ENCODE assay signal across 38 cellular contexts in genomic region chr2:126817172-126817571, GRCh38.
"Had no signal": no experiment of that assay in that cellular context is flagged by ENCODE, and none has a peak within 500 bp of the region (broad histone marks: within the 10 kb centered on the region; RNA-seq: fewer than 3 reads in every experiment).

No MANE protein-coding gene starts in this region.

- H3K4me3 ChIP-seq: adrenal gland, ascending aorta, body of pancreas, breast epithelium, cardiac muscle cell had no signal

- H3K36me3 Mint-ChIP-seq: activated naive CD4-positive, alpha-beta T cell treated with anti-CD3 and anti-CD28 coated beads, Interleukin-2, amount 10 ng/mL, durations not matched to agents 7 days and 5 days; activated naive CD4-positive, alpha-beta T cell treated with anti-CD3 and anti-CD28 coated beads, Interleukin-2, amount 50 U/mL, for 24 hours; activated naive CD4-positive, alpha-beta T cell treated with anti-CD3 and anti-CD28 coated beads, Interleukin-2, amount 50 U/mL, for 72 hours; activated naive CD8-positive, alpha-beta T cell; activated naive CD8-positive, alpha-beta T cell treated with anti-CD3 and anti-CD28 coated beads for 36 hours; activated naive CD8-positive, alpha-beta T cell treated with anti-CD3 and anti-CD28 coated beads, Interleukin-2, amount 10 ng/mL, durations not matched to agents 7 days and 5 days; brain had no signal

- H3K4me3 Mint-ChIP-seq: activated naive CD4-positive, alpha-beta T cell treated with anti-CD3 and anti-CD28 coated beads for 36 hours; activated naive CD4-positive, alpha-beta T cell treated with anti-CD3 and anti-CD28 coated beads, Interleukin-2, amount 10 ng/mL, durations not matched to agents 7 days and 5 days; activated naive CD4-positive, alpha-beta T cell treated with anti-CD3 and anti-CD28 coated beads, Interleukin-2, amount 50 U/mL, for 24 hours; activated naive CD8-positive, alpha-beta T cell; activated naive CD8-positive, alpha-beta T cell treated with anti-CD3 and anti-CD28 coated beads for 36 hours; activated naive CD8-positive, alpha-beta T cell treated with anti-CD3 and anti-CD28 coated beads, Interleukin-2, amount 10 ng/mL, durations not matched to agents 7 days and 5 days; activated naive CD8-positive, alpha-beta T cell treated with anti-CD3 and anti-CD28 coated beads, Interleukin-2, amount 50 U/mL, for 24 hours; activated T-cell treated with anti-CD3 and anti-CD28 coated beads, Interleukin-2, amount 50 U/mL, for 24 hours; activated T-cell treated with anti-CD3 and anti-CD28 coated beads, Interleukin-2, amount 50 U/mL, for 4 hours; activated T-cell treated with anti-CD3 and anti-CD28 coated beads, Interleukin-2, amount 50 U/mL, for 72 hours; activated T-helper 1 cell treated with anti-CD3 and anti-CD28 coated beads, Interleukin-12 subunit alpha, Interleukin-12 subunit beta, Interleukin-2, Interleukin-4 antibody, amounts not matched to agents 30 ng/mL and 10 ng/mL and 1 ng/mL, durations not matched to agents 14 hours and 24 hours and 36 hours; activated T-helper 17 cell treated with anti-CD3 and anti-CD28 coated beads, Interleukin-2, amount 50 U/mL, for 72 hours; brain; central memory CD8-positive, alpha-beta T cell had no signal

- H3K36me3 ChIP-seq: adrenal gland, ascending aorta, brain microvascular endothelial cell, breast epithelium, cardiac muscle cell had no signal

- H3K27me3 ChIP-seq: adrenal gland, ascending aorta, body of pancreas, brain microvascular endothelial cell, breast epithelium, cardiac muscle cell had no signal

- H3K9me3 ChIP-seq: adrenal gland, ascending aorta, body of pancreas had no signal

- H3K27ac ChIP-seq: adrenal gland, ascending aorta, body of pancreas, brain microvascular endothelial cell, breast epithelium, cardiac muscle cell had no signal

- H3K27ac Mint-ChIP-seq: activated naive CD4-positive, alpha-beta T cell treated with anti-CD3 and anti-CD28 coated beads for 36 hours; activated naive CD4-positive, alpha-beta T cell treated with anti-CD3 and anti-CD28 coated beads, Interleukin-2, amount 10 ng/mL, durations not matched to agents 7 days and 5 days; activated naive CD4-positive, alpha-beta T cell treated with anti-CD3 and anti-CD28 coated beads, Interleukin-2, amount 50 U/mL, for 24 hours; activated naive CD4-positive, alpha-beta T cell treated with anti-CD3 and anti-CD28 coated beads, Interleukin-2, amount 50 U/mL, for 72 hours; activated naive CD8-positive, alpha-beta T cell; activated naive CD8-positive, alpha-beta T cell treated with anti-CD3 and anti-CD28 coated beads for 36 hours; activated naive CD8-positive, alpha-beta T cell treated with anti-CD3 and anti-CD28 coated beads, Interleukin-2, amount 10 ng/mL, durations not matched to agents 7 days and 5 days; activated naive CD8-positive, alpha-beta T cell treated with anti-CD3 and anti-CD28 coated beads, Interleukin-2, amount 50 U/mL, for 24 hours; activated T-cell treated with anti-CD3 and anti-CD28 coated beads, Interleukin-2, amount 50 U/mL, for 24 hours; activated T-cell treated with anti-CD3 and anti-CD28 coated beads, Interleukin-2, amount 50 U/mL, for 72 hours; activated T-helper 1 cell treated with anti-CD3 and anti-CD28 coated beads, Interleukin-12 subunit alpha, Interleukin-12 subunit beta, Interleukin-2, Interleukin-4 antibody, amounts not matched to agents 30 ng/mL and 10 ng/mL and 1 ng/mL, durations not matched to agents 14 hours and 24 hours and 36 hours; activated T-helper 17 cell treated with anti-CD3 and anti-CD28 coated beads, Interleukin-2, amount 50 U/mL, for 72 hours; activated T-helper 2 cell treated with anti-CD3 and anti-CD28 coated beads, Interferon-gamma antibody, Interleukin-2, Interleukin-4, amounts not matched to agents 10 μg/mL and 5 μg/mL and 100 μg/mL, durations not matched to agents 14 hours and 24 hours and 36 hours; brain had no signal

- DNase-seq: activated effector memory CD4-positive, alpha-beta T cell treated with anti-CD3 and anti-CD28 coated beads, Interleukin-2, amount 50 U/mL, for 16 hours; activated effector memory CD4-positive, alpha-beta T cell treated with Interleukin-2 at 50 U/mL for 16 hours; activated gamma-delta T cell; activated gamma-delta T cell treated with Interleukin-2 at 50 U/mL for 16 hours; activated naive CD4-positive, alpha-beta T cell; activated naive CD4-positive, alpha-beta T cell treated with anti-CD3 and anti-CD28 coated beads for 36 hours; activated naive CD4-positive, alpha-beta T cell treated with anti-CD3 and anti-CD28 coated beads, Interleukin-2, amount 10 ng/mL, durations not matched to agents 7 days and 5 days; activated naive CD4-positive, alpha-beta T cell treated with anti-CD3 and anti-CD28 coated beads, Interleukin-2, amount 50 U/mL, for 16 hours; activated naive CD4-positive, alpha-beta T cell treated with Interleukin-2 at 50 U/mL for 16 hours; activated naive CD8-positive, alpha-beta T cell treated with anti-CD3 and anti-CD28 coated beads for 36 hours; activated naive CD8-positive, alpha-beta T cell treated with anti-CD3 and anti-CD28 coated beads, Interleukin-2, amount 10 ng/mL, durations not matched to agents 7 days and 5 days; activated naive CD8-positive, alpha-beta T cell treated with anti-CD3 and anti-CD28 coated beads, Interleukin-2, amount 50 U/mL, for 24 hours; activated T-cell treated with anti-CD3 and anti-CD28 coated beads, Interleukin-2, amount 50 U/mL, for 1 hour; activated T-cell treated with anti-CD3 and anti-CD28 coated beads, Interleukin-2, amount 50 U/mL, for 24 hours; activated T-cell treated with anti-CD3 and anti-CD28 coated beads, Interleukin-2, amount 50 U/mL, for 4 hours; activated T-cell treated with anti-CD3 and anti-CD28 coated beads, Interleukin-2, amount 50 U/mL, for 48 hours; activated T-cell treated with anti-CD3 and anti-CD28 coated beads, Interleukin-2, amount 50 U/mL, for 72 hours; adrenal gland; amniotic stem cell; amygdala; anterior cingulate cortex; aorta; body of pancreas; brain microvascular endothelial cell; caudate nucleus; central memory CD4-positive, alpha-beta T cell; cerebellar nuclear complex had no signal

- H3K4me1 Mint-ChIP-seq: activated naive CD4-positive, alpha-beta T cell treated with anti-CD3 and anti-CD28 coated beads, Interleukin-2, amount 10 ng/mL, durations not matched to agents 7 days and 5 days; activated naive CD4-positive, alpha-beta T cell treated with anti-CD3 and anti-CD28 coated beads, Interleukin-2, amount 50 U/mL, for 24 hours; activated naive CD8-positive, alpha-beta T cell treated with anti-CD3 and anti-CD28 coated beads for 36 hours; activated naive CD8-positive, alpha-beta T cell treated with anti-CD3 and anti-CD28 coated beads, Interleukin-2, amount 10 ng/mL, durations not matched to agents 7 days and 5 days; activated naive CD8-positive, alpha-beta T cell treated with anti-CD3 and anti-CD28 coated beads, Interleukin-2, amount 50 U/mL, for 24 hours; activated T-helper 17 cell treated with anti-CD3 and anti-CD28 coated beads, Interleukin-2, amount 50 U/mL, for 72 hours; central memory CD8-positive, alpha-beta T cell had no signal

- H3K4me1 ChIP-seq: adrenal gland, ascending aorta, body of pancreas, breast epithelium had no signal

- ATAC-seq: activated naive CD4-positive, alpha-beta T cell treated with anti-CD3 and anti-CD28 coated beads, Interleukin-2, amount 50 U/mL, for 72 hours; activated naive CD8-positive, alpha-beta T cell treated with anti-CD3 and anti-CD28 coated beads, Interleukin-2, amount 50 U/mL, for 24 hours; activated T-cell treated with anti-CD3 and anti-CD28 coated beads, Interleukin-2, amount 50 U/mL, for 4 hours; activated T-cell treated with anti-CD3 and anti-CD28 coated beads, Interleukin-2, amount 50 U/mL, for 72 hours; activated T-helper 17 cell treated with anti-CD3 and anti-CD28 coated beads, Interleukin-2, amount 50 U/mL, for 72 hours; body of pancreas had no signal

- H3K9me3 Mint-ChIP-seq: activated naive CD4-positive, alpha-beta T cell treated with anti-CD3 and anti-CD28 coated beads, Interleukin-2, amount 10 ng/mL, durations not matched to agents 7 days and 5 days; activated naive CD4-positive, alpha-beta T cell treated with anti-CD3 and anti-CD28 coated beads, Interleukin-2, amount 50 U/mL, for 24 hours; activated naive CD8-positive, alpha-beta T cell treated with anti-CD3 and anti-CD28 coated beads, Interleukin-2, amount 10 ng/mL, durations not matched to agents 7 days and 5 days; activated T-helper 1 cell treated with anti-CD3 and anti-CD28 coated beads, Interleukin-12 subunit alpha, Interleukin-12 subunit beta, Interleukin-2, Interleukin-4 antibody, amounts not matched to agents 30 ng/mL and 10 ng/mL and 1 ng/mL, durations not matched to agents 14 hours and 24 hours and 36 hours; activated T-helper 17 cell treated with anti-CD3 and anti-CD28 coated beads, Interleukin-2, amount 50 U/mL, for 72 hours; activated T-helper 2 cell treated with anti-CD3 and anti-CD28 coated beads, Interferon-gamma antibody, Interleukin-2, Interleukin-4, amounts not matched to agents 10 μg/mL and 5 μg/mL and 100 μg/mL, durations not matched to agents 14 hours and 24 hours and 36 hours; central memory CD8-positive, alpha-beta T cell had no signal
